Comparison of ENCODE assay signal across 8 cellular contexts in the genomic region with DNA sequence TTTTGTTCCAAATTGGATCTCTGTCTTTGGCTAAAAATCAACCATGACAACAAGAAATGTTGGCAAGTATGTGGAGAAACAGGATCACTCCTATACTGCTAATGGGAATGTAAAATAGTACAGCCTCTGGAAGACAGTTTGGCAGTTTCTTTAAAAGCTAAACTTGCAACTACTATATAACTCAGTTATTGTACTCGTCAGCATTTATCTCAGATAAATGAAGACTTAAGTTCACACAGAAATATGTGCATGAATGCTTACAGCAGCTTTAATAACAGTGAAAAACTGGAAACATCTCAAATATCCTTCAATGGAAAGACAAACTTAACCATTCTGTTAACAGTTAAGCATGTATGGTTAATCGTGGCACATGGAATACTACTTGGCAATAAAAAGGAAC. TPM values are rescaled to one million over a fixed set of nuclear protein-coding genes. Genes with fewer than 3 reads are reported as not detected.
"Had no signal": no experiment of that assay in that cellular context is flagged by ENCODE, and none has a peak within 500 bp of the region (broad histone marks: within the 10 kb centered on the region; RNA-seq: fewer than 3 reads in every experiment).

No MANE protein-coding gene starts in this region.

- H3K4me1 ChIP-seq: HAP-1 had no signal

- H3K9ac ChIP-seq: KMS-11 had no signal

- H2AFZ ChIP-seq: GM23338 had no signal

- H3K9me3 ChIP-seq: HAP-1 had no signal

- DNase-seq: H7, HFFc6 had no signal

- H3K36me3 ChIP-seq: HAP-1 had no signal

- H3K27ac ChIP-seq: HL-60, KMS-11 had no signal

- H3K4me2 ChIP-seq: GM23338, KMS-11 had no signal

- H3K4me3 ChIP-seq: GM23338, HAP-1 had no signal

- ATAC-seq: GM23338, HCT116 had no signal

RNA-seq across cellular contexts. Expression of gene HAND2, which starts 15.4 kb away (rescaled TPM):
- total RNA-seq: GM23338, H7 had no signal
- polyA plus RNA-seq: IgD-negative memory B cell had no signal
